Comparison of ENCODE assay signal across 18 cellular contexts in the genomic region with DNA sequence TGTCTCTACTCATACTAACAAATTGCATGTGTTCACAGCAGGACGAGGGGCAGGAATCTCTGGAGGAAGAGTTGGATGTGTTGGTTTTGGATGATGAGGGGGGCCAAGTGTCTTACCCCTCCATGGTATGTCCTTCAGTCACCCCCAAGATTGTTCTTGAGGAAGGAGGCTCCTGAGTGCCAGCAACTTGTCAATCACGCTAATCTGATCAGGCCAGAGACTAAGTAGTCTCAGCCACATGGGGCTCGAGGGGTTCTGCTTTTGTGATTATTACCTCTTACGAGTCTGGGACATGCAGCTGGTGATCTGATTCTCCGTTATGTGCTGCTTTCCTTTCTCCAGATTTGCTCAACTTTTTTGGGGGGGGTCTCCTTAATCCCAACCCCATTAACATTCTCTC. TPM values are rescaled to one million over a fixed set of nuclear protein-coding genes. Genes with fewer than 3 reads are reported as not detected.
DNase-seq lines count a peak whose midpoint lies in the region; ATAC-seq and TF ChIP-seq lines count a peak whose summit lies in the region.
"Had no signal": no experiment of that assay in that cellular context is flagged by ENCODE, and none has a peak within 500 bp of the region (broad histone marks: within the 10 kb centered on the region; RNA-seq: fewer than 3 reads in every experiment).

No MANE protein-coding gene starts in this region.

- peak overlapping the region in 1 of 2 donors; percentile 13 for H3K4me3 Mint-ChIP-seq in activated T-cell treated with anti-CD3 and anti-CD28 coated beads, Interleukin-2, amount 50 U/mL, for 72 hours
- H3K4me3 Mint-ChIP-seq in nephron progenitor cell: no peak overlapping the region
- H3K4me3 Mint-ChIP-seq: activated CD8-positive, alpha-beta T cell treated with anti-CD3 and anti-CD28 coated beads, Interleukin-2, amount 10 ng/mL, durations not matched to agents 7 days and 5 days had no signal

- H3K4me1 Mint-ChIP-seq in activated T-cell treated with anti-CD3 and anti-CD28 coated beads, Interleukin-2, amount 50 U/mL, for 72 hours (ENCODE audit: low read depth): peaks cover 13% of the 10 kb centered on the region
- H3K4me1 Mint-ChIP-seq in nephron progenitor cell: no peaks in the 10 kb centered on the region

- peak in 1 of 2 donors; percentile 19 for ATAC-seq in activated T-cell treated with anti-CD3 and anti-CD28 coated beads, Interleukin-2, amount 50 U/mL, for 72 hours (replicated peaks in 1 of 2)
- ATAC-seq in HG02763 (IDR thresholded peaks at IDR 0.05; ENCODE audit: unreplicated experiment) (peak; percentile 15), HG02798 (IDR thresholded peaks at IDR 0.05; ENCODE audit: poor library complexity, unreplicated experiment) (no peak)
- ATAC-seq: activated CD8-positive, alpha-beta T cell treated with anti-CD3 and anti-CD28 coated beads, Interleukin-2, amount 10 ng/mL, durations not matched to agents 7 days and 5 days; left lobe of liver; Right ventricle myocardium inferior had no signal

- H3K9me3 Mint-ChIP-seq in activated T-cell treated with anti-CD3 and anti-CD28 coated beads, Interleukin-2, amount 50 U/mL, for 72 hours: no peaks in the 10 kb centered on the region
- no peaks in the 10 kb centered on the region for H3K9me3 Mint-ChIP-seq in nephron progenitor cell

- H3K27me3 Mint-ChIP-seq in activated T-cell treated with anti-CD3 and anti-CD28 coated beads, Interleukin-2, amount 50 U/mL, for 72 hours (ENCODE audit: low read depth): no peaks in the 10 kb centered on the region
- no peaks in the 10 kb centered on the region for H3K27me3 Mint-ChIP-seq in nephron progenitor cell (ENCODE audit: low read depth, poor library complexity)

- intact Hi-C loops in head of caudate nucleus (cut with DNase I): no loop called here

- no peak for TF ChIP-seq CTCF in nephron progenitor cell (IDR thresholded peaks at IDR 0.05)

- H3K36me3 Mint-ChIP-seq in activated T-cell treated with anti-CD3 and anti-CD28 coated beads, Interleukin-2, amount 50 U/mL, for 72 hours (ENCODE audit: insufficient read depth in 2 of 2): peaks cover 0 to 1% of the 10 kb centered on the region in 2 donors
- peaks cover 68% of the 10 kb centered on the region for H3K36me3 Mint-ChIP-seq in nephron progenitor cell (ENCODE audit: low read depth)

- H3K27ac Mint-ChIP-seq in activated T-cell treated with anti-CD3 and anti-CD28 coated beads, Interleukin-2, amount 50 U/mL, for 72 hours: peak overlapping the region; percentile 18
- peak overlapping the region; percentile 6 for H3K27ac Mint-ChIP-seq in nephron progenitor cell
- H3K27ac Mint-ChIP-seq: activated CD8-positive, alpha-beta T cell treated with anti-CD3 and anti-CD28 coated beads, Interleukin-2, amount 10 ng/mL, durations not matched to agents 7 days and 5 days had no signal

- DNase-seq in activated T-cell treated with anti-CD3 and anti-CD28 coated beads, Interleukin-2, amount 50 U/mL, for 72 hours: no peak
- DNase-seq in activated T-cell treated with anti-CD3 and anti-CD28 coated beads, Interleukin-2, amount 50 U/mL, for 1 hour: no peak
- DNase-seq in NCI-H82 (lab: John Stamatoyannopoulos, UW) (peak; percentile 83), nephron progenitor cell (no peak), ecto neural progenitor cell (ENCODE audit: low spot score) (no peak), head of caudate nucleus (no peak)
- DNase-seq: activated CD8-positive, alpha-beta T cell treated with anti-CD3 and anti-CD28 coated beads, Interleukin-2, amount 10 ng/mL, durations not matched to agents 7 days and 5 days; amniotic stem cell; caudate nucleus; effector CD4-positive, alpha-beta T cell; esophagus squamous epithelium; NCI-H187; NCI-H446; stimulated activated CD4-positive, alpha-beta T cell treated with anti-CD3 and anti-CD28 coated beads, Interleukin-12 subunit alpha, Interleukin-12 subunit beta, amount 100 ng/mL, for 4 hours had no signal

RNA-seq across cellular contexts. Expression of a gene that starts 54.3 kb away (rescaled TPM):
- total RNA-seq in activated T-cell treated with anti-CD3 and anti-CD28 coated beads, Interleukin-2, amount 50 U/mL, for 72 hours: 10 to 100 TPM in 1 of 2 donors, 1 to 10 TPM in 1; 6.3 to 10.6 TPM
